In genomic region chr17:59106463-59107305, GRCh38 we compare ENCODE assay signal across 8 cellular contexts. TPM values are rescaled to one million over a fixed set of nuclear protein-coding genes. Genes with fewer than 3 reads are reported as not detected.
DNase-seq lines count a peak whose midpoint lies in the region; FAIRE-seq and TF ChIP-seq lines count a peak whose summit lies in the region.

TRIM37 (minus strand) TSS chr17:59106880; CDS start chr17:59106461, 419 bp downstream.

- H3K27ac ChIP-seq in MM.1S (ENCODE audit: low read length) (peak within 1 kb of the TSS; percentile 84), neural cell (ENCODE audit: low read length) (peak within 1 kb of the TSS; percentile 79), stomach (peak within 1 kb of the TSS; percentile 92 to 95 (median 94))

- intact Hi-C loops in stomach (cut with DNase I; ENCODE audit: low total_unique reads): no loop called here

- peaks cover 20% of the 10 kb centered on the region for H3F3A ChIP-seq in MM.1S (ENCODE audit: insufficient read depth, low read length)
- H3F3A ChIP-seq in neural cell (ENCODE audit: insufficient read depth, low read length, poor library complexity, severe bottlenecking): peaks cover 6% of the 10 kb centered on the region

- WGBS in stomach, 5 donors: 0 to 1% (median 0%) methylated on average over 39 to 89 of the region's 89 CpGs

- peak within 1 kb of the TSS; percentile 98 for H2AFZ ChIP-seq in MM.1S (ENCODE audit: low read length)
- peak within 1 kb of the TSS; percentile 41 for H2AFZ ChIP-seq in neural cell (ENCODE audit: low read depth, low read length)

- H3K9ac ChIP-seq in MM.1S (ENCODE audit: low read length) (peak within 1 kb of the TSS; percentile 92), neural cell (ENCODE audit: low read length) (peak within 1 kb of the TSS; percentile 88)

- H3K9me3 ChIP-seq in HAP-1 (no peaks in the 10 kb centered on the region), MM.1S (replicated peaks; ENCODE audit: insufficient read depth, low read length) (no peaks in the 10 kb centered on the region), neural cell (ENCODE audit: low read length) (no peaks in the 10 kb centered on the region), stomach (no peaks in the 10 kb centered on the region)

- peak; percentile 95 to 98 for DNase-seq in HAP-1 (ENCODE audit: low spot score in 2 of 2)
- DNase-seq in MM.1S: peak; percentile 100
- DNase-seq in SIG-M5 (lab: John Stamatoyannopoulos, UW): peak; percentile 80
- peak; percentile 98 for DNase-seq in activated gamma-delta T cell (lab: John Stamatoyannopoulos, UW)
- DNase-seq in fibroblast of the conjunctiva (ENCODE audit: low read depth): peak; percentile 98
- DNase-seq in stomach: peak; percentile 98

- H3K27me3 ChIP-seq in HAP-1 (ENCODE audit: low read depth): no peaks in the 10 kb centered on the region
- no peaks in the 10 kb centered on the region for H3K27me3 ChIP-seq in MM.1S (replicated peaks; ENCODE audit: insufficient read depth, low read length)
- H3K27me3 ChIP-seq in neural cell (ENCODE audit: insufficient read depth, low read depth, low read length): no peaks in the 10 kb centered on the region
- no peaks in the 10 kb centered on the region for H3K27me3 ChIP-seq in stomach

- TF ChIP-seq CTCF in MM.1S (IDR thresholded peaks at IDR 0.05; ENCODE audit: low read length) (no peak), neural cell (IDR thresholded peaks at IDR 0.05; ENCODE audit: poor library complexity, severe bottlenecking) (peak; percentile 49), stomach (IDR thresholded peaks at IDR 0.05) (peak in 1 of 7 experiments; percentile 15)

- TF ChIP-seq EP300 in neural cell (conservative IDR thresholded peaks at IDR 0.05; ENCODE audit: poor library complexity, severe bottlenecking): peak; percentile 10
- no peak for TF ChIP-seq EP300 in stomach (IDR thresholded peaks at IDR 0.05)

- peak; percentile 9 for TF ChIP-seq RAD21 in neural cell (conservative IDR thresholded peaks at IDR 0.05)

- H3K4me2 ChIP-seq in MM.1S (ENCODE audit: low read depth, low read length): peak within 1 kb of the TSS; percentile 80
- H3K4me2 ChIP-seq in neural cell (ENCODE audit: low read length): peak within 1 kb of the TSS; percentile 94

- H3K4me1 ChIP-seq in HAP-1 (peaks cover 15% of the 10 kb centered on the region), MM.1S (ENCODE audit: low read length) (peaks cover 8% of the 10 kb centered on the region), stomach (peaks cover 12 to 47% (median 27%) of the 10 kb centered on the region in 4 donors)

- no peaks in the 10 kb centered on the region for H3K9me2 ChIP-seq in MM.1S (replicated peaks; ENCODE audit: insufficient read depth, low read length)
- no peaks in the 10 kb centered on the region for H3K9me2 ChIP-seq in neural cell (ENCODE audit: insufficient read depth, low read length)

- peak; percentile 97 for FAIRE-seq in G401.6 (lab: Jason Lieb, UNC)

- H3K79me2 ChIP-seq in MM.1S (ENCODE audit: low read length): peaks cover 41% of the 10 kb centered on the region
- H3K79me2 ChIP-seq in neural cell (replicated peaks; ENCODE audit: insufficient read depth, low read length): peaks cover 21% of the 10 kb centered on the region

- H4K20me1 ChIP-seq in MM.1S (ENCODE audit: insufficient read depth, low read length): no peaks in the 10 kb centered on the region
- H4K20me1 ChIP-seq in neural cell (ENCODE audit: insufficient read depth): no peaks in the 10 kb centered on the region

- in situ Hi-C loops in HAP-1 (cut with MboI; ENCODE audit: low sequenced_read_pairs): no loop called here

- peak in 2 of 4 donors; percentile 16 to 49 for TF ChIP-seq POLR2A in stomach (IDR thresholded peaks at IDR 0.05)

- H3K36me3 ChIP-seq in HAP-1 (replicated peaks) (peaks cover 19% of the 10 kb centered on the region), MM.1S (replicated peaks; ENCODE audit: insufficient read depth, low read length) (no peaks in the 10 kb centered on the region; the same call in 1 of the 2 replicates), neural cell (ENCODE audit: insufficient read depth, low read length) (no peaks in the 10 kb centered on the region), stomach (peaks cover 0 to 24% (median 11%) of the 10 kb centered on the region in 4 donors)

- H3K4me3 ChIP-seq in HAP-1: peak within 1 kb of the TSS; percentile 87
- peak within 1 kb of the TSS; percentile 98 for H3K4me3 ChIP-seq in MM.1S (ENCODE audit: low read length)
- peak within 1 kb of the TSS; percentile 94 for H3K4me3 ChIP-seq in neural cell (ENCODE audit: low read length)
- peak within 1 kb of the TSS; percentile 76 to 97 (median 91) for H3K4me3 ChIP-seq in stomach

TF ChIP-seq in neural cell, 6 proteins besides CTCF, POLR2A, EP300 and RAD21:
- TF ChIP-seq TAF1 (IDR thresholded peaks at IDR 0.05; ENCODE audit: low read depth) (peak; percentile 53), EZH2 (IDR thresholded peaks at IDR 0.05; ENCODE audit: borderline replicate concordance, insufficient read depth, low read length, poor library complexity, severe bottlenecking) (no peak), SMC3 (conservative IDR thresholded peaks at IDR 0.05; ENCODE audit: poor library complexity) (peak; percentile 9), REST (IDR thresholded peaks at IDR 0.05; ENCODE audit: borderline replicate concordance) (peak; percentile 37), POLR2AphosphoS5 (IDR thresholded peaks at IDR 0.05) (peak; percentile 83), MXI1 (conservative IDR thresholded peaks at IDR 0.05; ENCODE audit: poor library complexity, severe bottlenecking) (peak; percentile 100)

RNA-seq across cellular contexts. Expression of gene TRIM37, which starts in this region (rescaled TPM):
- 65.2 and 79.7 TPM in 2 replicates for polyA plus RNA-seq in neural cell
- polyA minus RNA-seq in neural cell: 94.2 and 97.0 TPM in 2 replicates
- total RNA-seq in stomach: 10 to 100 TPM; 26.9 to 68.7 (median 42.8) TPM
- polyA plus RNA-seq in stomach: 1 to 10 TPM; 4.9 to 9.7 (median 6.7) TPM

Comparison
In these comparisons a context has a peak if more than half of its experiments do, and no peak if none do; other contexts are left out.
1. Peak in every context shown above with its lines: DNase-seq, H3K4me3 ChIP-seq and H3K27ac ChIP-seq.